Comparison of ENCODE assay signal across 1 cellular context in the genomic region with DNA sequence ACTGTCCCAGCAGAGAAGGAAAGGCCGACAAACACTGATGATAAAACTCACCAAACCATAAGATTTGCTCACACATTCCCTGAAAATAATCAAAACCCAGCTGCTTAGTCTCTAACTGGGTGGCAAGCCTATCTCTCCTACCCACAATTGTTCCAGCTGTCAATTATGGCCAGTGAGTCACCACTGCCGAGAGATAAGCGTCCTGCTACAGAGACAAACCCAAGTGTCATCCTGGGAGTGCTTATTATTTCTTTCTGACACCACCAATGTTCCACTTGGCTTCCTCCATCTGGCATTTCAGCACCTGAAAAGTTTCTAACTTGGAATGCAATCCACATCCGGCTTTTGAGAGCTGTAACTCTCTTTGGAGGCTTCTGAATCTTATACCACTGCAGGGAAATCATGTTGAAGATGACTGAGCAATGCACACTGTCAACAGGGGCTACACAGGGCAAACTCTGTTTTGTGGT.
A peak's percentile ranks its signal among the peaks of the same experiment; 100 is the strongest.
TF ChIP-seq lines count a peak whose summit lies in the region.

No MANE protein-coding gene starts in this region.

TF ChIP-seq in GM12878, 131 proteins besides CTCF, POLR2A, EP300 and RAD21 (continued from another document):
- TF ChIP-seq, protein P1, sequence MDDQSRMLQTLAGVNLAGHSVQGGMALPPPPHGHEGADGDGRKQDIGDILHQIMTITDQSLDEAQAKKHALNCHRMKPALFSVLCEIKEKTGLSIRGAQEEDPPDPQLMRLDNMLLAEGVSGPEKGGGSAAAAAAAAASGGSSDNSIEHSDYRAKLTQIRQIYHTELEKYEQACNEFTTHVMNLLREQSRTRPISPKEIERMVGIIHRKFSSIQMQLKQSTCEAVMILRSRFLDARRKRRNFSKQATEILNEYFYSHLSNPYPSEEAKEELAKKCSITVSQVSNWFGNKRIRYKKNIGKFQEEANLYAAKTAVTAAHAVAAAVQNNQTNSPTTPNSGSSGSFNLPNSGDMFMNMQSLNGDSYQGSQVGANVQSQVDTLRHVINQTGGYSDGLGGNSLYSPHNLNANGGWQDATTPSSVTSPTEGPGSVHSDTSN (IDR thresholded peaks at IDR 0.05; ENCODE audit: insufficient replicate concordance, low read depth, low read length), result no peak
- no peak for TF ChIP-seq DPF2 (IDR thresholded peaks at IDR 0.05)
- TF ChIP-seq, protein P2, sequence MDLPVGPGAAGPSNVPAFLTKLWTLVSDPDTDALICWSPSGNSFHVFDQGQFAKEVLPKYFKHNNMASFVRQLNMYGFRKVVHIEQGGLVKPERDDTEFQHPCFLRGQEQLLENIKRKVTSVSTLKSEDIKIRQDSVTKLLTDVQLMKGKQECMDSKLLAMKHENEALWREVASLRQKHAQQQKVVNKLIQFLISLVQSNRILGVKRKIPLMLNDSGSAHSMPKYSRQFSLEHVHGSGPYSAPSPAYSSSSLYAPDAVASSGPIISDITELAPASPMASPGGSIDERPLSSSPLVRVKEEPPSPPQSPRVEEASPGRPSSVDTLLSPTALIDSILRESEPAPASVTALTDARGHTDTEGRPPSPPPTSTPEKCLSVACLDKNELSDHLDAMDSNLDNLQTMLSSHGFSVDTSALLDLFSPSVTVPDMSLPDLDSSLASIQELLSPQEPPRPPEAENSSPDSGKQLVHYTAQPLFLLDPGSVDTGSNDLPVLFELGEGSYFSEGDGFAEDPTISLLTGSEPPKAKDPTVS (IDR thresholded peaks at IDR 0.05; ENCODE audit: low read depth, low read length), result no peak
- no peak for TF ChIP-seq CBX5 (IDR thresholded peaks at IDR 0.05; ENCODE audit: low read depth)
- TF ChIP-seq, protein P3, sequence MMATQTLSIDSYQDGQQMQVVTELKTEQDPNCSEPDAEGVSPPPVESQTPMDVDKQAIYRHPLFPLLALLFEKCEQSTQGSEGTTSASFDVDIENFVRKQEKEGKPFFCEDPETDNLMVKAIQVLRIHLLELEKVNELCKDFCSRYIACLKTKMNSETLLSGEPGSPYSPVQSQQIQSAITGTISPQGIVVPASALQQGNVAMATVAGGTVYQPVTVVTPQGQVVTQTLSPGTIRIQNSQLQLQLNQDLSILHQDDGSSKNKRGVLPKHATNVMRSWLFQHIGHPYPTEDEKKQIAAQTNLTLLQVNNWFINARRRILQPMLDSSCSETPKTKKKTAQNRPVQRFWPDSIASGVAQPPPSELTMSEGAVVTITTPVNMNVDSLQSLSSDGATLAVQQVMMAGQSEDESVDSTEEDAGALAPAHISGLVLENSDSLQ (IDR thresholded peaks at IDR 0.05), result peak; percentile 19; the same call in 1 of the 2 replicates
